Comparison of ENCODE assay signal across 15 cellular contexts in the genomic region with DNA sequence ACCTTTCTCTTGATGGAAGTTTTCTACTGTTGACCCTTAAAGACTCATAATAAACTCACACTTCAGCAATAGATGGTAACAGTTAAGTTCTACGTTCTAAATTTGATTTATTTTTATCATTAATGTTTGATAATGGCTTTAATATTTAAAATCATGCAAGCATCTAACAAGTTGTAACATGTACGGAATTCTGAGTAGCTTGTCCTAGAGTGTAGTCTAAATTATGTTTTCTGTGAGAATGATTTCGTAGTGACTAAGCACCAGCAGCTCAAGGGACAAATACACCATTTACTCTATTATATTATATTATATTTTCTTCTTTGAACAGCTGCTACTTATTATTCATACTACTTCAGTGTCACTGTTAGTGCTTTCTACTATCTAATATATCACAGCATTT.
DNase-seq lines count a peak whose midpoint lies in the region; ATAC-seq and TF ChIP-seq lines count a peak whose summit lies in the region.
"Had no signal": no experiment of that assay in that cellular context is flagged by ENCODE, and none has a peak within 500 bp of the region (broad histone marks: within the 10 kb centered on the region; RNA-seq: fewer than 3 reads in every experiment).

No MANE protein-coding gene starts in this region.

- H3K27ac ChIP-seq in brain microvascular endothelial cell (peak overlapping the region; percentile 60), muscle layer of duodenum (ENCODE audit: low read length) (no peak overlapping the region), spleen (no peak overlapping the region), upper lobe of left lung (no peak overlapping the region)
- H3K27ac ChIP-seq: body of pancreas had no signal

- no peak for TF ChIP-seq POLR2A in spleen (IDR thresholded peaks at IDR 0.05)
- no peak for TF ChIP-seq POLR2A in upper lobe of left lung (IDR thresholded peaks at IDR 0.05)

- H3K4me3 ChIP-seq in brain microvascular endothelial cell (ENCODE audit: low read depth, low read length) (no peak overlapping the region), muscle layer of duodenum (ENCODE audit: low read depth in 1 of 2, low read length in 2 of 2) (peak overlapping the region; percentile 22 to 36), spleen (no peak overlapping the region), upper lobe of left lung (no peak overlapping the region)
- H3K4me3 ChIP-seq: body of pancreas had no signal

- in situ Hi-C loops in brain microvascular endothelial cell (cut with HindIII; ENCODE audit: low pct_ligation_motif_present, low sequenced_read_pairs): no loop called here

- H3K27me3 ChIP-seq in brain microvascular endothelial cell (replicated peaks): no peaks in the 10 kb centered on the region
- no peaks in the 10 kb centered on the region for H3K27me3 ChIP-seq in muscle layer of duodenum (ENCODE audit: low read depth, low read length)
- H3K27me3 ChIP-seq in spleen (replicated peaks in 1 of 7): no peaks in the 10 kb centered on the region
- no peaks in the 10 kb centered on the region for H3K27me3 ChIP-seq in upper lobe of left lung
- H3K27me3 ChIP-seq: body of pancreas had no signal

- H3K36me3 ChIP-seq in brain microvascular endothelial cell (replicated peaks) (no peaks in the 10 kb centered on the region), muscle layer of duodenum (ENCODE audit: control insufficient read depth in 1 of 2, insufficient read depth in 2 of 2, low read length in 2 of 2) (no peaks in the 10 kb centered on the region), spleen (no peaks in the 10 kb centered on the region), upper lobe of left lung (no peaks in the 10 kb centered on the region)

- peak; percentile 45 for DNase-seq in ELR (ENCODE audit: low read depth)
- peak; percentile 75 for DNase-seq in NCI-H1105 treated with DMSO at 0.1 percent for 48 hours (lab: John Stamatoyannopoulos, UW)
- DNase-seq in brain microvascular endothelial cell: no peak
- no peak for DNase-seq in DMS 273 treated with DMSO at 0.1 percent for 48 hours (lab: John Stamatoyannopoulos, UW)
- DNase-seq in spleen: no peak
- no peak for DNase-seq in upper lobe of left lung
- DNase-seq: activated naive CD4-positive, alpha-beta T cell treated with anti-CD3 and anti-CD28 coated beads for 36 hours; body of pancreas; CD8-positive, alpha-beta memory T cell; hippocampal formation; retina; SW 1271 had no signal

- intact Hi-C loops in spleen (cut with DNase I; ENCODE audit: low total_unique reads): no loop called here

- TF ChIP-seq CTCF in brain microvascular endothelial cell (IDR thresholded peaks at IDR 0.05; ENCODE audit: low read depth, low read length, missing control alignments): no peak
- TF ChIP-seq CTCF in spleen (IDR thresholded peaks at IDR 0.05 in 8 of 11, conservative IDR thresholded peaks at IDR 0.05 in 3 of 11): no peak
- TF ChIP-seq CTCF in upper lobe of left lung (IDR thresholded peaks at IDR 0.05): no peak

- ATAC-seq in GM18870 (IDR thresholded peaks at IDR 0.05; ENCODE audit: unreplicated experiment) (no peak), upper lobe of left lung (ENCODE audit: low FRiP score in 2 of 2) (no peak)
- ATAC-seq: body of pancreas, HepG2 had no signal

- no peak for TF ChIP-seq EP300 in upper lobe of left lung (IDR thresholded peaks at IDR 0.05)

- H3K9me3 ChIP-seq in muscle layer of duodenum (ENCODE audit: control insufficient read depth in 1 of 2, low read length in 2 of 2): no peaks in the 10 kb centered on the region
- H3K9me3 ChIP-seq in spleen: no peaks in the 10 kb centered on the region
- no peaks in the 10 kb centered on the region for H3K9me3 ChIP-seq in upper lobe of left lung
- H3K9me3 ChIP-seq: body of pancreas had no signal

- 69 to 81% (median 70%) methylated on average over 3 of the region's 3 CpGs for WGBS in spleen, 5 donors
- WGBS in upper lobe of left lung, 2 donors: 68 to 84% methylated on average over 3 of the region's 3 CpGs

- H3K4me1 ChIP-seq in muscle layer of duodenum (ENCODE audit: control insufficient read depth in 1 of 2, insufficient read depth in 2 of 2, low read length in 2 of 2): no peaks in the 10 kb centered on the region
- H3K4me1 ChIP-seq in spleen: no peaks in the 10 kb centered on the region
- no peaks in the 10 kb centered on the region for H3K4me1 ChIP-seq in upper lobe of left lung
- H3K4me1 ChIP-seq: body of pancreas had no signal

Comparison
In these comparisons a context has a peak if more than half of its experiments do, and no peak if none do; other contexts are left out.
1. DNase-seq: peak in ELR (single experiment) and NCI-H1105 treated with DMSO at 0.1 percent for 48 hours (single experiment); none in brain microvascular endothelial cell (single experiment), DMS 273 treated with DMSO at 0.1 percent for 48 hours (single experiment), spleen (single experiment) and upper lobe of left lung (0 of 2).
2. H3K4me3 ChIP-seq: peak in muscle layer of duodenum (2 of 2); none in brain microvascular endothelial cell (single experiment), spleen (0 of 8) and upper lobe of left lung (0 of 4).